ENCODE assay signal across 21 cellular contexts in genomic region chr20:6562111-6562510, GRCh38.
DNase-seq lines count a peak whose midpoint lies in the region; ATAC-seq and TF ChIP-seq lines count a peak whose summit lies in the region.
"Had no signal": no experiment of that assay in that cellular context is flagged by ENCODE, and none has a peak within 500 bp of the region (broad histone marks: within the 10 kb centered on the region; RNA-seq: fewer than 3 reads in every experiment).

No MANE protein-coding gene starts in this region.

- no peaks in the 10 kb centered on the region for H3K27me3 ChIP-seq in Panc1 (ENCODE audit: control insufficient read depth, insufficient read depth, low read length)
- H3K27me3 ChIP-seq: right lobe of liver, uterus had no signal

- BruUV-seq in Panc1 (replicated peaks; lab: Mats Ljungman, UMichigan), result no TSS peak

- no peaks in the 10 kb centered on the region for H3K9me3 Mint-ChIP-seq in mesothelial cell of epicardium

- TF ChIP-seq CTCF in Panc1 (IDR thresholded peaks at IDR 0.05) (no peak), epithelial cell of esophagus (IDR thresholded peaks at IDR 0.05; ENCODE audit: insufficient read depth, low read depth, low read length, missing control alignments) (no peak), mesothelial cell of epicardium (IDR thresholded peaks at IDR 0.05; ENCODE audit: unreplicated experiment) (no peak)

- no peaks in the 10 kb centered on the region for H3K27me3 Mint-ChIP-seq in mesothelial cell of epicardium (ENCODE audit: low read depth)
- H3K27me3 Mint-ChIP-seq: activated CD8-positive, alpha-beta memory T cell treated with anti-CD3 and anti-CD28 coated beads, Interleukin-2, amount 10 ng/mL, durations not matched to agents 7 days and 5 days; IgD-negative memory B cell had no signal

- DNase-seq in AG20443 (ENCODE audit: low spot score), result peak; percentile 18
- DNase-seq in Panc1 (ENCODE audit: low read depth, low spot score), result peak; percentile 15
- DNase-seq in epithelial cell of esophagus (ENCODE audit: low read depth), result peak; percentile 91
- no peak for DNase-seq in mesothelial cell of epicardium (ENCODE audit: low spot score in 2 of 2, unreplicated experiment in 2 of 2)
- DNase-seq in activated CD4-positive, alpha-beta T cell treated with anti-CD3 and anti-CD28 coated beads for 4 hours, result no peak
- DNase-seq in ecto neural progenitor cell (ENCODE audit: low spot score), result no peak
- DNase-seq: activated CD8-positive, alpha-beta memory T cell treated with anti-CD3 and anti-CD28 coated beads, Interleukin-2, amount 10 ng/mL, durations not matched to agents 7 days and 5 days; activated naive CD4-positive, alpha-beta T cell; Calu3; caudate nucleus; hypothalamus; left ventricle myocardium inferior; naive thymus-derived CD8-positive, alpha-beta T cell; NCI-H1105; right lobe of liver; stimulated activated naive CD4-positive, alpha-beta T cell; uterus; WERI-Rb-1 had no signal

- H3K4me3 ChIP-seq in Panc1 (ENCODE audit: low read depth in 2 of 2, low read length in 2 of 2), result no peak overlapping the region
- no peak overlapping the region for H3K4me3 ChIP-seq in epithelial cell of esophagus (ENCODE audit: low read length)
- H3K4me3 ChIP-seq: left ventricle myocardium inferior, right lobe of liver, uterus had no signal

- no peaks in the 10 kb centered on the region for H3K9me3 ChIP-seq in Panc1 (ENCODE audit: control insufficient read depth, insufficient read depth, low read depth, low read length)
- H3K9me3 ChIP-seq: left ventricle myocardium inferior, right lobe of liver, uterus had no signal

- intact Hi-C loops in Panc1 (cut with micrococcal nuclease; ENCODE audit: unreplicated experiment), result no loop called here

- no peak overlapping the region for H3K27ac ChIP-seq in Panc1 (ENCODE audit: low read length)
- H3K27ac ChIP-seq: left ventricle myocardium inferior, right lobe of liver, uterus, WERI-Rb-1 had no signal

- peak overlapping the region; percentile 87 for H3K27ac Mint-ChIP-seq in mesothelial cell of epicardium
- H3K27ac Mint-ChIP-seq: activated CD8-positive, alpha-beta memory T cell treated with anti-CD3 and anti-CD28 coated beads, Interleukin-2, amount 10 ng/mL, durations not matched to agents 7 days and 5 days; naive thymus-derived CD8-positive, alpha-beta T cell had no signal

- no peaks in the 10 kb centered on the region for H3K36me3 Mint-ChIP-seq in mesothelial cell of epicardium
- H3K36me3 Mint-ChIP-seq: activated CD8-positive, alpha-beta memory T cell treated with anti-CD3 and anti-CD28 coated beads, Interleukin-2, amount 10 ng/mL, durations not matched to agents 7 days and 5 days; IgD-negative memory B cell; naive thymus-derived CD8-positive, alpha-beta T cell had no signal

- POLR2A ChIA-PET in Panc1 (lab: Charles Lee), result no interaction called here

- ATAC-seq in Panc1 (no peak), GM19463 (IDR thresholded peaks at IDR 0.05; ENCODE audit: unreplicated experiment) (no peak), GM19351 (IDR thresholded peaks at IDR 0.05; ENCODE audit: unreplicated experiment) (no peak)
- ATAC-seq: activated CD8-positive, alpha-beta memory T cell treated with anti-CD3 and anti-CD28 coated beads, Interleukin-2, amount 10 ng/mL, durations not matched to agents 7 days and 5 days; naive thymus-derived CD8-positive, alpha-beta T cell; right lobe of liver had no signal

- H3K4me1 ChIP-seq in Panc1 (ENCODE audit: control insufficient read depth, insufficient read depth, low read length), result no peaks in the 10 kb centered on the region
- H3K4me1 ChIP-seq: left ventricle myocardium inferior, right lobe of liver, uterus had no signal

- no peaks in the 10 kb centered on the region for H3K36me3 ChIP-seq in Panc1 (ENCODE audit: control insufficient read depth, insufficient read depth, low read length)
- H3K36me3 ChIP-seq: left ventricle myocardium inferior, right lobe of liver, uterus, WERI-Rb-1 had no signal

- CTCF ChIA-PET in Panc1 (lab: Charles Lee), result no interaction called here

- H3K4me1 Mint-ChIP-seq in mesothelial cell of epicardium, result peaks cover 41% of the 10 kb centered on the region
- H3K4me1 Mint-ChIP-seq: activated CD8-positive, alpha-beta memory T cell treated with anti-CD3 and anti-CD28 coated beads, Interleukin-2, amount 10 ng/mL, durations not matched to agents 7 days and 5 days; naive thymus-derived CD8-positive, alpha-beta T cell had no signal

- in situ Hi-C loops in Panc1 (cut with HindIII; ENCODE audit: low pct_unique_long_range_greater_than_20kb, low sequenced_read_pairs), result no loop called here

- H3K4me3 Mint-ChIP-seq in mesothelial cell of epicardium, result no peak overlapping the region
- H3K4me3 Mint-ChIP-seq: activated CD8-positive, alpha-beta memory T cell treated with anti-CD3 and anti-CD28 coated beads, Interleukin-2, amount 10 ng/mL, durations not matched to agents 7 days and 5 days; IgD-negative memory B cell; naive thymus-derived CD8-positive, alpha-beta T cell had no signal

Comparison
In these comparisons a context has a peak if more than half of its experiments do, and no peak if none do; other contexts are left out.
1. DNase-seq: peak in AG20443 (single experiment), Panc1 (single experiment) and epithelial cell of esophagus (single experiment); none in mesothelial cell of epicardium (0 of 2), activated CD4-positive, alpha-beta T cell treated with anti-CD3 and anti-CD28 coated beads for 4 hours (0 of 2) and ecto neural progenitor cell (single experiment).